10 cellular contexts compared by ENCODE assay signal in the genomic region with DNA sequence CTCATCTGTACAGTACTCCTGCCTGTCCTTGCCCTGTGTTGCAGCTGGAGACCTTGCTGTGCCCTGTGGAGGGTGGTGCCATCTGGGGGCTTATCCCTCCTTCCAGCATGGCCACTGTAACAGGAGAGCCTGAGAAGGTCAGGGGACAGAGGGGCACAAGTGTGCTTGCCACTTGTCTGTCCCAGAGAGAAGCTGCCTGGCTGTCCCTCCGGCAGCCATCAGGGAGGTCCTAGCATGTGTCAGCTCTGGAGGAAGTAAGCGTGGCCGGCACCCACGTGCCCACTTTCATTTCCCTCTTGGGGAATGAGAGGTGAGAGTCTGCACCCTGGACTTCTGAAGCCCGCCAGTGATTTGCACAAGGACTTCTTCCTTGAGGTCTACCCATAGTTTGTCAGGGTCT.
DNase-seq lines count a peak whose midpoint lies in the region; ATAC-seq and TF ChIP-seq lines count a peak whose summit lies in the region.
"Had no signal": no experiment of that assay in that cellular context is flagged by ENCODE, and none has a peak within 500 bp of the region (broad histone marks: within the 10 kb centered on the region; RNA-seq: fewer than 3 reads in every experiment).

No MANE protein-coding gene starts in this region.

- peaks cover 100% of the 10 kb centered on the region for H3K4me1 Mint-ChIP-seq in stimulated activated memory B cell treated with anti-CD40 and anti-IgM and Interleukin-4, amounts not matched to agents 10 μg/mL and 1 μg/mL and 100 μg/mL, for 72 hours

- H3K4me3 Mint-ChIP-seq in stimulated activated memory B cell treated with anti-CD40 and anti-IgM and Interleukin-4, amounts not matched to agents 10 μg/mL and 1 μg/mL and 100 μg/mL, for 72 hours = peak overlapping the region; percentile 79

- H3K4me3 ChIP-seq in ascending aorta = no peak overlapping the region

- H3K27ac ChIP-seq in ascending aorta = peak overlapping the region; percentile 62 to 96
- H3K27ac ChIP-seq: 22Rv1 had no signal

- peaks cover 32 to 50% of the 10 kb centered on the region in 2 donors for H3K4me1 ChIP-seq in ascending aorta

- no peaks in the 10 kb centered on the region for H3K27me3 Mint-ChIP-seq in stimulated activated memory B cell treated with anti-CD40 and anti-IgM and Interleukin-4, amounts not matched to agents 10 μg/mL and 1 μg/mL and 100 μg/mL, for 72 hours

- peaks cover 40% of the 10 kb centered on the region for H3K36me3 Mint-ChIP-seq in stimulated activated memory B cell treated with anti-CD40 and anti-IgM and Interleukin-4, amounts not matched to agents 10 μg/mL and 1 μg/mL and 100 μg/mL, for 72 hours

- no peaks in the 10 kb centered on the region for H3K36me3 ChIP-seq in ascending aorta

- DNase-seq in SIG-M5 treated with dmso at 0.1 percent for 504 hours (lab: John Stamatoyannopoulos, UW; ENCODE audit: unreplicated experiment) (peak; percentile 61), SIG-M5 (lab: John Stamatoyannopoulos, UW) (no peak), ascending aorta (ENCODE audit: low spot score in 2 of 2) (peak in 1 of 2 donors; percentile 79), COLO829 (ENCODE audit: low spot score) (no peak), DMS 273 treated with DMSO at 0.1 percent for 48 hours (lab: John Stamatoyannopoulos, UW) (no peak)
- DNase-seq in stimulated activated CD8-positive, alpha-beta memory T cell treated with anti-CD3 and anti-CD28 coated beads, Interleukin-4, amount 100 ng/mL, for 48 hours = no peak

- no peaks in the 10 kb centered on the region for H3K9me3 ChIP-seq in ascending aorta

- ATAC-seq in HG03354 (IDR thresholded peaks at IDR 0.05; ENCODE audit: poor library complexity, severe bottlenecking, unreplicated experiment) = peak; percentile 19
- ATAC-seq in stimulated activated memory B cell treated with anti-CD40 and anti-IgM and Interleukin-4, amounts not matched to agents 10 μg/mL and 1 μg/mL and 100 μg/mL, for 72 hours = peak; percentile 67
- ATAC-seq: left colon had no signal

- H3K27ac Mint-ChIP-seq in stimulated activated memory B cell treated with anti-CD40 and anti-IgM and Interleukin-4, amounts not matched to agents 10 μg/mL and 1 μg/mL and 100 μg/mL, for 72 hours = peak overlapping the region; percentile 97

- no peak for TF ChIP-seq CTCF in ascending aorta (IDR thresholded peaks at IDR 0.05)

- H3K9me3 Mint-ChIP-seq in stimulated activated memory B cell treated with anti-CD40 and anti-IgM and Interleukin-4, amounts not matched to agents 10 μg/mL and 1 μg/mL and 100 μg/mL, for 72 hours = no peaks in the 10 kb centered on the region

- H3K27me3 ChIP-seq in ascending aorta = no peaks in the 10 kb centered on the region

- intact Hi-C loops in ascending aorta (cut with DNase I) = no loop called here
